10 cellular contexts compared by ENCODE assay signal in the genomic region with DNA sequence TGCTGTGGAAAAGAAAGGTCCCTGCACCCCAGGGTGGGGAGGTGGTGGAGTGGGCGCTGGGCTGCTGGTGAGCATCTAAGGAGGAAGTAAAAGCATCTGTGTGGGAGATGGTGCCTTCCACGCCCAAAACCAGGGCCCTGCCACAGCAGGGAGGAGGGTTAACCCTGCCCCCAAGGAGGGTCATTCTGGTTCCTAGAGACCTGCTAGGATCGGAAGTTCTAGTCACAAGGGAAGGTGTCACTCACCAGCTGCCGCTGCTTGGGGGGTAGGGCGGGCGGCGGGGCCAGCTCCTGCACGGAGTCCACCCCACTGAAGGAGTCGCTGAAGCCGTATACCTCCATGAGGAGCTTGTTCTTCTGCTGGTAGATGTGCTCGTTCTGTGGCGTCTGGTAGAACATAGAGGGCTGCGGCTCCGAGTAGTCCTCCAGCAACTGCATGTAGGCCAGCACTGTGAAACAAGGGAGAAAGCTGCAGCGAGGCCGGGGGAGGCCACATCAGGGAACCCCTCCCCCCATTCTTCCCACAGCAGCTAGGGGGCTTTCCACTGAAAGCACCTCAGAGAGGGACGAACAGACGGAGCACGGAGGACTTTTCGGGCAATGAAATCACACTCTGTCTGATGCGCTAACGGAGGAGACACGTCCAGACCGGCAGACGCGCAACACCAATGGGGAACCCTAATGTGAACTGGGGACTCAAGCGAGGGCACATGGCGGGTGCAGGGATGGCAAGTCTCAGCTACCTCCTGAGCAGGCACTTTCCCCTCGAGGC.
DNase-seq lines count a peak whose midpoint lies in the region; ATAC-seq and TF ChIP-seq lines count a peak whose summit lies in the region.
"Had no signal": no experiment of that assay in that cellular context is flagged by ENCODE, and none has a peak within 500 bp of the region (broad histone marks: within the 10 kb centered on the region; RNA-seq: fewer than 3 reads in every experiment).

No MANE protein-coding gene starts in this region.

- no peaks in the 10 kb centered on the region for H3K27me3 Mint-ChIP-seq in dendritic cell treated with granulocyte-macrophage colony-stimulating factor and Interleukin-4, amounts not matched to agents 40 ng/mL and 50 ng/mL, for 4 days

- peak overlapping the region; percentile 98 for H3K27ac Mint-ChIP-seq in dendritic cell treated with granulocyte-macrophage colony-stimulating factor and Interleukin-4, amounts not matched to agents 40 ng/mL and 50 ng/mL, for 4 days

- H3K4me3 ChIP-seq in testis, result no peak overlapping the region

- H3K4me1 ChIP-seq in testis, result no peaks in the 10 kb centered on the region

- H3K36me3 Mint-ChIP-seq in dendritic cell treated with granulocyte-macrophage colony-stimulating factor and Interleukin-4, amounts not matched to agents 40 ng/mL and 50 ng/mL, for 4 days (ENCODE audit: low read depth), result peaks cover 99% of the 10 kb centered on the region

- peak overlapping the region; percentile 45 for H3K4me3 Mint-ChIP-seq in dendritic cell treated with granulocyte-macrophage colony-stimulating factor and Interleukin-4, amounts not matched to agents 40 ng/mL and 50 ng/mL, for 4 days
- H3K4me3 Mint-ChIP-seq: nephron had no signal

- no peak for TF ChIP-seq CTCF in testis (IDR thresholded peaks at IDR 0.05)

- H3K27ac ChIP-seq in testis, result no peak overlapping the region

- intact Hi-C loops in left ventricle myocardium superior (cut with micrococcal nuclease) (no loop called here), cardiac septum (cut with DNase I) (no loop called here), testis (cut with DNase I; ENCODE audit: low total_unique reads) (no loop called here)
- intact Hi-C loops in dendritic cell treated with granulocyte-macrophage colony-stimulating factor and Interleukin-4, amounts not matched to agents 40 ng/mL and 50 ng/mL, for 4 days (cut with micrococcal nuclease), result loop anchor here (5.0 kb wide), 1 partner anchor 36 kb away; no protein-coding TSS in a partner anchor

- no peaks in the 10 kb centered on the region for H3K27me3 ChIP-seq in testis

- WGBS in testis, 2 donors, result 88 to 93% methylated on average over 29 of the region's 29 CpGs

- H3K9me3 ChIP-seq in testis, result no peaks in the 10 kb centered on the region

- no peaks in the 10 kb centered on the region for H3K9me3 Mint-ChIP-seq in dendritic cell treated with granulocyte-macrophage colony-stimulating factor and Interleukin-4, amounts not matched to agents 40 ng/mL and 50 ng/mL, for 4 days
- H3K9me3 Mint-ChIP-seq: nephron had no signal

- DNase-seq in left ventricle myocardium superior (peak; percentile 30), cardiac septum (ENCODE audit: low spot score) (no peak), testis (no peak), midbrain (lab: John Stamatoyannopoulos, UW) (no peak), cerebellar cortex (ENCODE audit: low spot score) (no peak)
- no peak for DNase-seq in activated naive CD4-positive, alpha-beta T cell treated with Interleukin-2 at 50 U/mL for 16 hours
- DNase-seq: NCI-H526 treated with DMSO at 0.1 percent for 48 hours had no signal

- no peak for ATAC-seq in left ventricle myocardium superior
- ATAC-seq in HG03432 (IDR thresholded peaks at IDR 0.05; ENCODE audit: unreplicated experiment), result peak; percentile 51

- peaks cover 3% of the 10 kb centered on the region for H3K36me3 ChIP-seq in testis (ENCODE audit: low read depth, missing control alignments)

- peaks cover 89% of the 10 kb centered on the region for H3K4me1 Mint-ChIP-seq in dendritic cell treated with granulocyte-macrophage colony-stimulating factor and Interleukin-4, amounts not matched to agents 40 ng/mL and 50 ng/mL, for 4 days (ENCODE audit: low read depth)

- no peak for TF ChIP-seq POLR2A in testis (IDR thresholded peaks at IDR 0.05)
